Comparison of ENCODE assay signal across 25 cellular contexts in the genomic region with DNA sequence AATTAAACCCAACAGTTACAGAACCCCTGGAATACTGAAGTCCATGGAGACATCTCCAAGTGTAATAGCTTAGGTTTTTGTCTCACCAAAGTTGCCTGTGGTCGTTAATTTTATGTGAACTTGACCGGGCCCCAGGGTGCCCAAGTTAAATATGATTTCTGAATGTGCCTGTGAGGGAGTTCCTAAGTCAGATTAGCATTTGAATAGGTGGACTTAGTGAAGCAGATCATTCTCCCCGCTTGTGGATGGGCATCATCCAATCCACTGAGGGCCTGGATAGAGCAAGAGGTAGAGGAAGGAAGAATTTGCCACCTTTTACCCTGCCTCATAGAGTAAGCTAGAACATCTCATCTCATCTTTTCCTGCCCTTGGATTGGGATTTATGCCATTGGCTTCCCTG.
"Had no signal": no experiment of that assay in that cellular context is flagged by ENCODE, and none has a peak within 500 bp of the region (broad histone marks: within the 10 kb centered on the region; RNA-seq: fewer than 3 reads in every experiment).

No MANE protein-coding gene starts in this region.

- FAIRE-seq: colon, endometrium, endothelial cell of umbilical vein had no signal

- H3K4me3 ChIP-seq: colonic mucosa, coronary artery, dorsolateral prefrontal cortex, esophagus muscularis mucosa, esophagus squamous epithelium, gastrocnemius medialis, gastroesophageal sphincter, heart left ventricle, heart right ventricle had no signal

- H3K27me3 ChIP-seq: colonic mucosa, dorsolateral prefrontal cortex, esophagus muscularis mucosa, esophagus squamous epithelium, foreskin keratinocyte, gastrocnemius medialis, gastroesophageal sphincter, heart left ventricle, heart right ventricle had no signal

- H3K36me3 ChIP-seq: colonic mucosa, esophagus muscularis mucosa, esophagus squamous epithelium, gastrocnemius medialis, gastroesophageal sphincter, heart left ventricle, heart right ventricle had no signal

- H3K9me3 ChIP-seq: colonic mucosa, esophagus muscularis mucosa, esophagus squamous epithelium, gastrocnemius medialis, gastroesophageal sphincter, heart left ventricle, heart right ventricle had no signal

- H3K4me1 ChIP-seq: colonic mucosa, esophagus squamous epithelium, foreskin keratinocyte, gastrocnemius medialis had no signal

- DNase-seq: colonic mucosa; cortex of kidney; dermis blood vessel endothelial cell; dorsolateral prefrontal cortex; effector CD4-positive, alpha-beta T cell; effector CD8-positive, alpha-beta T cell; effector memory CD4-positive, alpha-beta T cell; effector memory CD8-positive, alpha-beta T cell; endodermal cell; erythroblast; esophagus squamous epithelium; foreskin fibroblast; foreskin keratinocyte; foreskin melanocyte; gastrocnemius medialis; glutamatergic neuron; head of caudate nucleus; heart left ventricle; heart right ventricle had no signal
